ENCODE assay signal across 15 cellular contexts in the genomic region with DNA sequence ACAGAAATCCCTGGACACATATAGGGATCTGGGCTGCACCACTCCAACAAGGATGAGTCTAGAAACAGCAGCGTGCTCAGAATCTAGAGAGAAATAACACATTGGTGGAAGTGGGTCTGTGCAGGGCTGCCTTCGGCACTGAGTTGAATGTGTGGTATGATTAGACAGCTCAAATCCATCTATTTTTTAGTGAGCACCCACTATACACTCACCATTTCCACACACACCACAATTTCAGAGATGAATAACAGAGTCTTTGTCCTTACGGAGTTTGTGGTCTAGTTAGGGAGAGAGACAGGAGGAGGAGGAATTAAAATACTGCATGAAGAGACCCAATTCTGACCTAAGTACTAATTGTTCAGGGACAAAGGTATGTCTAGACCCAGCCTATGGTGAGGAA.
"Had no signal": no experiment of that assay in that cellular context is flagged by ENCODE, and none has a peak within 500 bp of the region (broad histone marks: within the 10 kb centered on the region; RNA-seq: fewer than 3 reads in every experiment).

No MANE protein-coding gene starts in this region.

- H3K27me3 ChIP-seq: ascending aorta, gastrocnemius medialis, ovary had no signal

- H3K27ac Mint-ChIP-seq: activated naive CD8-positive, alpha-beta T cell treated with anti-CD3 and anti-CD28 coated beads, Interleukin-2, amount 10 ng/mL, durations not matched to agents 7 days and 5 days; type B pancreatic cell had no signal

- H3K4me3 ChIP-seq: ascending aorta, gastrocnemius medialis, ovary, SK-N-MC had no signal

- H3K27ac ChIP-seq: ascending aorta, gastrocnemius medialis, SK-N-MC had no signal

- H3K9me3 Mint-ChIP-seq: activated naive CD8-positive, alpha-beta T cell treated with anti-CD3 and anti-CD28 coated beads, Interleukin-2, amount 10 ng/mL, durations not matched to agents 7 days and 5 days; type B pancreatic cell; WTC11 had no signal

- DNase-seq: activated CD4-positive, alpha-beta T cell treated with anti-CD3 and anti-CD28 coated beads, Interleukin-2, amount 50 U/mL, for 1 hour; activated effector memory CD4-positive, alpha-beta T cell treated with anti-CD3 and anti-CD28 coated beads, Interleukin-2, amount 50 U/mL, for 16 hours; activated naive CD8-positive, alpha-beta T cell treated with anti-CD3 and anti-CD28 coated beads, Interleukin-2, amount 10 ng/mL, durations not matched to agents 7 days and 5 days; activated T-cell treated with anti-CD3 and anti-CD28 coated beads, Interleukin-2, amount 50 U/mL, for 1 hour; gastrocnemius medialis; kidney; left ventricle myocardium superior; ovary; retina had no signal

- H3K36me3 ChIP-seq: ascending aorta, gastrocnemius medialis, ovary had no signal

- ATAC-seq: gastrocnemius medialis had no signal

- H3K4me1 Mint-ChIP-seq: activated naive CD8-positive, alpha-beta T cell treated with anti-CD3 and anti-CD28 coated beads, Interleukin-2, amount 10 ng/mL, durations not matched to agents 7 days and 5 days had no signal

- H3K4me3 Mint-ChIP-seq: activated naive CD8-positive, alpha-beta T cell treated with anti-CD3 and anti-CD28 coated beads, Interleukin-2, amount 10 ng/mL, durations not matched to agents 7 days and 5 days; neural crest cell; type B pancreatic cell; WTC11 had no signal

- H3K36me3 Mint-ChIP-seq: type B pancreatic cell, WTC11 had no signal

- H3K9me3 ChIP-seq: ascending aorta, gastrocnemius medialis, ovary had no signal

- H3K4me1 ChIP-seq: ascending aorta had no signal

- H3K27me3 Mint-ChIP-seq: activated naive CD8-positive, alpha-beta T cell treated with anti-CD3 and anti-CD28 coated beads, Interleukin-2, amount 10 ng/mL, durations not matched to agents 7 days and 5 days had no signal

- FAIRE-seq: bronchial epithelial cell, kidney had no signal
